27 cellular contexts compared by ENCODE assay signal in genomic region chr11:93917673-93918072, GRCh38.
"Had no signal": no experiment of that assay in that cellular context is flagged by ENCODE, and none has a peak within 500 bp of the region (broad histone marks: within the 10 kb centered on the region; RNA-seq: fewer than 3 reads in every experiment).

No MANE protein-coding gene starts in this region.

- H3K27ac ChIP-seq: stomach, suprapubic skin, testis, thoracic aorta, thyroid gland, tibial artery, tibial nerve, transverse colon, upper lobe of left lung, upper lobe of right lung, uterus, vagina had no signal

- FAIRE-seq: urothelium cell line had no signal

- DNase-seq: stimulated activated CD4-positive, alpha-beta T cell treated with anti-CD3 and anti-CD28 coated beads, Interleukin-2, amount 100 ng/mL, for 48 hours; stimulated activated CD4-positive, alpha-beta T cell treated with anti-CD3 and anti-CD28 coated beads, Interleukin-4, amount 100 ng/mL, for 1 hour; stimulated activated CD4-positive, alpha-beta T cell treated with anti-CD3 and anti-CD28 coated beads, Interleukin-4, amount 100 ng/mL, for 24 hours; stimulated activated CD4-positive, alpha-beta T cell treated with anti-CD3 and anti-CD28 coated beads, Interleukin-4, amount 100 ng/mL, for 4 hours; stimulated activated CD8-positive, alpha-beta memory T cell treated with anti-CD3 and anti-CD28 coated beads, Interleukin-4, amount 100 ng/mL, for 48 hours; stimulated activated naive B cell treated with anti-CD40 and anti-IgM and Interleukin-4, amounts not matched to agents 10 μg/mL and 1 μg/mL and 100 μg/mL, for 72 hours; stimulated activated naive CD4-positive, alpha-beta T cell; stimulated activated naive CD4-positive, alpha-beta T cell treated with Interleukin-2 at 50 U/mL for 16 hours; stimulated activated naive CD8-positive, alpha-beta T cell treated with anti-CD3 and anti-CD28 coated beads, Interleukin-15, amount 100 ng/mL, for 72 hours; stimulated activated naive CD8-positive, alpha-beta T cell treated with anti-CD3 and anti-CD28 coated beads, Interleukin-15, Interleukin-2, amounts not matched to agents 100 U/mL and 50 U/mL, for 24 hours; stomach; substantia nigra; testis; thyroid gland; tibial artery; transverse colon; trophoblast cell; upper lobe of left lung; upper lobe of right lung; uterus had no signal

- H3K4me1 ChIP-seq: stomach, suprapubic skin, testis, thyroid gland, tibial artery, tibial nerve, transverse colon, upper lobe of left lung, upper lobe of right lung, uterus, vagina had no signal

- H3K4me3 ChIP-seq: stomach, suprapubic skin, testis, thoracic aorta, thyroid gland, tibial artery, tibial nerve, transverse colon, upper lobe of left lung, upper lobe of right lung, uterus, vagina had no signal

- H3K36me3 ChIP-seq: stomach, suprapubic skin, thoracic aorta, thyroid gland, tibial artery, tibial nerve, transverse colon, upper lobe of left lung, upper lobe of right lung, uterus, vagina had no signal

- H3K27me3 ChIP-seq: suprapubic skin, testis, thyroid gland, tibial artery, tibial nerve, transverse colon, upper lobe of left lung, upper lobe of right lung, uterus, vagina had no signal

- H3K9me3 ChIP-seq: suprapubic skin, testis, thoracic aorta, thyroid gland, tibial artery, transverse colon, upper lobe of left lung, upper lobe of right lung, uterus, vagina had no signal

- ATAC-seq: stimulated activated effector memory CD8-positive, alpha-beta T cell treated with anti-CD3 and anti-CD28 coated beads, Interleukin-12 subunit alpha, Interleukin-12 subunit beta, amount 100 ng/mL, for 72 hours; stimulated activated memory B cell treated with anti-CD40 and anti-IgM and Interleukin-4, amounts not matched to agents 10 μg/mL and 1 μg/mL and 100 μg/mL, for 72 hours; stimulated activated naive B cell treated with anti-CD40 and anti-IgM and Interleukin-4, amounts not matched to agents 10 μg/mL and 1 μg/mL and 100 μg/mL, for 72 hours; stimulated activated naive CD8-positive, alpha-beta T cell treated with anti-CD3 and anti-CD28 coated beads, Interleukin-15, amount 100 ng/mL, for 72 hours; stimulated activated naive CD8-positive, alpha-beta T cell treated with anti-CD3 and anti-CD28 coated beads, Interleukin-15, Interleukin-2, amounts not matched to agents 100 U/mL and 50 U/mL, for 24 hours; upper lobe of right lung had no signal
